Comparison of ENCODE assay signal across 8 cellular contexts in genomic region chr2:222862068-222862914, GRCh38. TPM values are rescaled to one million over a fixed set of nuclear protein-coding genes. Genes with fewer than 3 reads are reported as not detected.
DNase-seq lines count a peak whose midpoint lies in the region; ATAC-seq, FAIRE-seq and TF ChIP-seq lines count a peak whose summit lies in the region.

No MANE protein-coding gene starts in this region.

- POLR2A ChIA-PET in PC-9 (lab: Charles Lee; ENCODE audit: unreplicated experiment): interaction anchor here (0.5 to 1.0 kb wide), 9 partner anchors 20 to 782 kb away, joined by 3 to 19 read pairs (median 5); no protein-coding TSS in a partner anchor

- no peak overlapping the region for H2AFZ ChIP-seq in PC-9
- no peak overlapping the region for H2AFZ ChIP-seq in neural progenitor cell (replicated peaks)

- peak overlapping the region; percentile 98 for H3K27ac ChIP-seq in cardiac muscle cell
- peak overlapping the region; percentile 72 for H3K27ac ChIP-seq in PC-9
- peak overlapping the region; percentile 98 for H3K27ac ChIP-seq in esophagus muscularis mucosa (replicated peaks in 1 of 4)
- no peak overlapping the region for H3K27ac ChIP-seq in neural progenitor cell

- peak overlapping the region; percentile 98 for H3K9ac ChIP-seq in neural progenitor cell

- WGBS in esophagus muscularis mucosa: 17% methylated on average over 7 of the region's 7 CpGs

- CTCF ChIA-PET in PC-9 (lab: Charles Lee): interaction anchor here (0.6 to 2.8 kb wide), 9 partner anchors 15 to 155 kb away, joined by 3 to 12 read pairs (median 5); no protein-coding TSS in a partner anchor

- peaks cover 36% of the 10 kb centered on the region for H3K4me1 ChIP-seq in cardiac muscle cell (ENCODE audit: low read depth)
- peaks cover 64% of the 10 kb centered on the region for H3K4me1 ChIP-seq in PC-9 (replicated peaks; ENCODE audit: insufficient read depth)
- H3K4me1 ChIP-seq in esophagus muscularis mucosa: peaks cover 52 to 67% (median 59%) of the 10 kb centered on the region in 4 donors
- H3K4me1 ChIP-seq in neural progenitor cell: peaks cover 41% of the 10 kb centered on the region

- H3K36me3 Mint-ChIP-seq in neural progenitor cell: peaks cover 5% of the 10 kb centered on the region

- H4K20me1 ChIP-seq in PC-9 (ENCODE audit: insufficient read depth) (peaks cover 57% of the 10 kb centered on the region), neural progenitor cell (ENCODE audit: low read depth) (peaks cover 59% of the 10 kb centered on the region)

- no peak overlapping the region for H3K27ac Mint-ChIP-seq in neural progenitor cell

- H3K9me3 Mint-ChIP-seq in neural progenitor cell: peaks cover 6% of the 10 kb centered on the region

- FAIRE-seq in H54 (lab: Jason Lieb, UNC): no peak

- no peak for ATAC-seq in Right ventricle myocardium inferior

- TF ChIP-seq POLR2A in esophagus muscularis mucosa (IDR thresholded peaks at IDR 0.05; ENCODE audit: low read depth) (no peak), H54 (IDR thresholded peaks at IDR 0.05; ENCODE audit: low read depth, low read length) (no peak)

- no peaks in the 10 kb centered on the region for H3K9me2 ChIP-seq in PC-9 (ENCODE audit: insufficient read depth)

- H3K9me3 ChIP-seq in cardiac muscle cell (ENCODE audit: low read depth): no peaks in the 10 kb centered on the region
- no peaks in the 10 kb centered on the region for H3K9me3 ChIP-seq in PC-9 (ENCODE audit: insufficient read depth, low read depth)
- H3K9me3 ChIP-seq in esophagus muscularis mucosa: no peaks in the 10 kb centered on the region
- H3K9me3 ChIP-seq in neural progenitor cell (ENCODE audit: low read depth): no peaks in the 10 kb centered on the region

- H3K4me3 Mint-ChIP-seq in neural progenitor cell: no peak overlapping the region

- H3F3A ChIP-seq in PC-9 (ENCODE audit: insufficient read depth, low read depth): peaks cover 66% of the 10 kb centered on the region
- peaks cover 10% of the 10 kb centered on the region for H3F3A ChIP-seq in neural progenitor cell (ENCODE audit: low read depth)

- peaks cover 20% of the 10 kb centered on the region for H3K4me1 Mint-ChIP-seq in neural progenitor cell

- DNase-seq in cardiac muscle cell (ENCODE audit: low read depth in 1 of 2, low spot score in 1 of 2): peak; percentile 47 to 61
- no peak for DNase-seq in Right ventricle myocardium inferior (ENCODE audit: missing footprints)
- peak in 1 of 2 experiments; percentile 51 for DNase-seq in PC-9
- no peak for DNase-seq in esophagus muscularis mucosa (ENCODE audit: extremely low spot score)
- DNase-seq in neural progenitor cell (ENCODE audit: low spot score): peak; percentile 27
- no peak for DNase-seq in NCI-H2196 treated with DMSO at 0.1 percent for 48 hours (lab: John Stamatoyannopoulos, UW; ENCODE audit: unreplicated experiment)
- DNase-seq in H54 (ENCODE audit: insufficient read length, low spot score): no peak
- DNase-seq in iPS-NIHi7 (ENCODE audit: extremely low spot score): no peak

- peak overlapping the region; percentile 94 for H3K4me3 ChIP-seq in cardiac muscle cell
- H3K4me3 ChIP-seq in PC-9: peak overlapping the region; percentile 83
- peak overlapping the region; percentile 92 to 98 (median 94) for H3K4me3 ChIP-seq in esophagus muscularis mucosa
- peak overlapping the region; percentile 89 for H3K4me3 ChIP-seq in neural progenitor cell

- H3K4me2 ChIP-seq in PC-9: peak overlapping the region; percentile 93
- H3K4me2 ChIP-seq in neural progenitor cell: peak overlapping the region; percentile 91

- no peaks in the 10 kb centered on the region for H3K27me3 Mint-ChIP-seq in neural progenitor cell (ENCODE audit: insufficient read depth, low read depth)

- intact Hi-C loops in Right ventricle myocardium inferior (cut with DNase I) (loop anchor here (1.0 to 5.0 kb wide), 2 partner anchors 40 to 154 kb away; no protein-coding TSS in a partner anchor), PC-9 (cut with micrococcal nuclease; ENCODE audit: unreplicated experiment) (loop anchor here (2.0 kb wide), 1 partner anchor 57 kb away; no protein-coding TSS in a partner anchor), esophagus muscularis mucosa (cut with DNase I) (loop anchor here (5.0 to 10.0 kb wide), 4 partner anchors 40 to 170 kb away; no protein-coding TSS in a partner anchor)

- no TSS peak for BruUV-seq in PC-9 (replicated peaks; lab: Mats Ljungman, UMichigan)

- TF ChIP-seq CTCF in cardiac muscle cell (IDR thresholded peaks at IDR 0.05; ENCODE audit: low read depth, low read length) (peak; percentile 43), PC-9 (conservative IDR thresholded peaks at IDR 0.05) (no peak; the same call in 1 of the 2 replicates), esophagus muscularis mucosa (IDR thresholded peaks at IDR 0.05) (peak; percentile 18 to 32 (median 31)), neural progenitor cell (IDR thresholded peaks at IDR 0.05) (no peak)

- H3K36me3 ChIP-seq in cardiac muscle cell: no peaks in the 10 kb centered on the region
- H3K36me3 ChIP-seq in PC-9 (ENCODE audit: low read depth): peaks cover 8% of the 10 kb centered on the region; the same call in 1 of the 2 replicates
- no peaks in the 10 kb centered on the region for H3K36me3 ChIP-seq in esophagus muscularis mucosa
- H3K36me3 ChIP-seq in neural progenitor cell: no peaks in the 10 kb centered on the region

- H3K79me2 ChIP-seq in PC-9 (ENCODE audit: low read depth) (peaks cover 70% of the 10 kb centered on the region), neural progenitor cell (ENCODE audit: low read depth) (peaks cover 64% of the 10 kb centered on the region)

- TF ChIP-seq EP300 in esophagus muscularis mucosa (IDR thresholded peaks at IDR 0.05): no peak

- H3K27me3 ChIP-seq in cardiac muscle cell (no peaks in the 10 kb centered on the region), PC-9 (ENCODE audit: insufficient read depth, low read depth) (no peaks in the 10 kb centered on the region), esophagus muscularis mucosa (no peaks in the 10 kb centered on the region), neural progenitor cell (no peaks in the 10 kb centered on the region)

RNA-seq across cellular contexts. Expression of gene ACSL3, which starts 1.5 kb away (rescaled TPM):
- 148 and 177 TPM in 2 replicates for total RNA-seq in cardiac muscle cell
- polyA plus RNA-seq in cardiac muscle cell: 108 and 119 TPM in 2 replicates
- 50.3 TPM for total RNA-seq in Right ventricle myocardium inferior
- total RNA-seq in PC-9 (2021): 300 and 446 TPM in 2 replicates
- total RNA-seq in esophagus muscularis mucosa: 10 to 100 TPM; 31.1 to 56.3 (median 52.5) TPM
- total RNA-seq in neural progenitor cell (ENCODE audit: low replicate concordance): 80.6 and 106 TPM in 2 replicates

Comparison
In these comparisons a context has a peak if more than half of its experiments do, and no peak if none do; other contexts are left out.
1. DNase-seq: peak in cardiac muscle cell (2 of 2) and neural progenitor cell (single experiment); none in Right ventricle myocardium inferior (single experiment), esophagus muscularis mucosa (single experiment), NCI-H2196 treated with DMSO at 0.1 percent for 48 hours (single experiment), H54 (single experiment) and iPS-NIHi7 (single experiment).
2. CTCF ChIP-seq: peak in cardiac muscle cell (single experiment) and esophagus muscularis mucosa (3 of 3); none in PC-9 (single experiment) and neural progenitor cell (single experiment).
3. Peak in every context shown above with its lines, with median percentiles within 50 percentile points of each other: H3K4me3 ChIP-seq.